In genomic region chr1:16146888-16147614, GRCh38 we compare ENCODE assay signal across 8 cellular contexts. TPM values are rescaled to one million over a fixed set of nuclear protein-coding genes. Genes with fewer than 3 reads are reported as not detected.
DNase-seq lines count a peak whose midpoint lies in the region; ATAC-seq and TF ChIP-seq lines count a peak whose summit lies in the region.

No MANE protein-coding gene starts in this region.

- peak overlapping the region; percentile 75 for H3K27ac ChIP-seq in stomach smooth muscle (ENCODE audit: low read length)

- H3K9ac ChIP-seq in stomach smooth muscle (ENCODE audit: low read length in 2 of 2): no peak overlapping the region

- H3K27me3 ChIP-seq in stomach smooth muscle (ENCODE audit: control insufficient read depth in 1 of 2, insufficient read depth in 2 of 2, low read length in 2 of 2): no peaks in the 10 kb centered on the region

- H3K27me3 Mint-ChIP-seq in brain: no peaks in the 10 kb centered on the region
- peaks cover 3% of the 10 kb centered on the region for H3K27me3 Mint-ChIP-seq in activated T-cell treated with anti-CD3 and anti-CD28 coated beads, Interleukin-2, amount 50 U/mL, for 4 hours (ENCODE audit: low read depth)

- peak overlapping the region in 4 of 5 experiments; percentile 3 to 68 (median 55) for H3K4me3 Mint-ChIP-seq in brain
- H3K4me3 Mint-ChIP-seq in activated T-cell treated with anti-CD3 and anti-CD28 coated beads, Interleukin-2, amount 50 U/mL, for 4 hours: no peak overlapping the region

- no peak for TF ChIP-seq CTCF in brain (conservative IDR thresholded peaks at IDR 0.05)

- DNase-seq in HT-29 (ENCODE audit: low spot score) (peak; percentile 67), kidney tubule cell (ENCODE audit: low spot score) (peak; percentile 84), DMS114 treated with DMSO at 0.1 percent for 48 hours (lab: John Stamatoyannopoulos, UW; ENCODE audit: unreplicated experiment) (no peak), GM19238 (ENCODE audit: insufficient read length, low spot score) (no peak), NCI-H187 (lab: John Stamatoyannopoulos, UW) (no peak)
- no peak for DNase-seq in activated T-cell treated with anti-CD3 and anti-CD28 coated beads, Interleukin-2, amount 50 U/mL, for 4 hours

- H3K36me3 ChIP-seq in stomach smooth muscle (ENCODE audit: control insufficient read depth in 2 of 2, insufficient read depth in 2 of 2, low read length in 2 of 2): peaks cover 2 to 10% of the 10 kb centered on the region in 2 donors

- peak overlapping the region in 1 of 2 donors; percentile 71 for H3K4me3 ChIP-seq in stomach smooth muscle (ENCODE audit: low read length in 2 of 2)

- ATAC-seq in activated T-cell treated with anti-CD3 and anti-CD28 coated beads, Interleukin-2, amount 50 U/mL, for 4 hours: no peak

- no peaks in the 10 kb centered on the region for H3K9me3 ChIP-seq in stomach smooth muscle (ENCODE audit: control insufficient read depth in 2 of 2, low read length in 2 of 2)

- H3K9me3 Mint-ChIP-seq in brain: no peaks in the 10 kb centered on the region
- no peaks in the 10 kb centered on the region for H3K9me3 Mint-ChIP-seq in activated T-cell treated with anti-CD3 and anti-CD28 coated beads, Interleukin-2, amount 50 U/mL, for 4 hours

- peaks cover 19% of the 10 kb centered on the region for H3K36me3 Mint-ChIP-seq in brain
- H3K36me3 Mint-ChIP-seq in activated T-cell treated with anti-CD3 and anti-CD28 coated beads, Interleukin-2, amount 50 U/mL, for 4 hours (ENCODE audit: insufficient read depth): no peaks in the 10 kb centered on the region

- H3K27ac Mint-ChIP-seq in brain: peak overlapping the region; percentile 77 to 90 (median 81)

- H3K4me1 Mint-ChIP-seq in brain: peaks cover 52% of the 10 kb centered on the region
- H3K4me1 Mint-ChIP-seq in activated T-cell treated with anti-CD3 and anti-CD28 coated beads, Interleukin-2, amount 50 U/mL, for 4 hours (ENCODE audit: low read depth): peaks cover 4% of the 10 kb centered on the region

- peaks cover 44% of the 10 kb centered on the region for H3K4me1 ChIP-seq in stomach smooth muscle (ENCODE audit: control insufficient read depth, insufficient read depth, low read length)

RNA-seq across cellular contexts. Expression of gene EPHA2, which starts 8.8 kb away (rescaled TPM):
- total RNA-seq in HT-29 (2014; rRNA removed; shearing (Covaris generic)): 302 and 331 TPM in 2 replicates
- 2.6 TPM for polyA plus RNA-seq in brain (ENCODE audit: insufficient read depth, low read depth, low replicate concordance)
- total RNA-seq in activated T-cell treated with anti-CD3 and anti-CD28 coated beads, Interleukin-2, amount 50 U/mL, for 4 hours: under 1 TPM; 0.29 to 0.35 (median 0.33) TPM

Comparison
In these comparisons a context has a peak if more than half of its experiments do, and no peak if none do; other contexts are left out.
1. DNase-seq: peak in HT-29 (single experiment) and kidney tubule cell (single experiment); none in DMS114 treated with DMSO at 0.1 percent for 48 hours (single experiment), GM19238 (single experiment), NCI-H187 (0 of 2) and activated T-cell treated with anti-CD3 and anti-CD28 coated beads, Interleukin-2, amount 50 U/mL, for 4 hours (single experiment).
2. RNA of gene EPHA2, which starts 8.8 kb away (total RNA-seq): 302 to 331 TPM in HT-29; 0.29 to 0.35 TPM in activated T-cell treated with anti-CD3 and anti-CD28 coated beads, Interleukin-2, amount 50 U/mL, for 4 hours; every median in the first group is over 100 times any median in the second.